In genomic region chr17:75325348-75325747, GRCh38 we compare ENCODE assay signal across 17 cellular contexts. TPM values are rescaled to one million over a fixed set of nuclear protein-coding genes. Genes with fewer than 3 reads are reported as not detected.
DNase-seq lines count a peak whose midpoint lies in the region; ATAC-seq, FAIRE-seq and TF ChIP-seq lines count a peak whose summit lies in the region.
"Had no signal": no experiment of that assay in that cellular context is flagged by ENCODE, and none has a peak within 500 bp of the region (broad histone marks: within the 10 kb centered on the region; RNA-seq: fewer than 3 reads in every experiment).

No MANE protein-coding gene starts in this region.

- TF ChIP-seq CTCF in OCI-LY1 (IDR thresholded peaks at IDR 0.05; ENCODE audit: low read length): no peak
- TF ChIP-seq CTCF in endothelial cell of umbilical vein (IDR thresholded peaks at IDR 0.05; ENCODE audit: extremely low read depth in 1 of 2, insufficient read depth in 1 of 2, low read depth in 1 of 2, low read length in 2 of 2): no peak

- H3K9me3 ChIP-seq in OCI-LY1 (ENCODE audit: low read length): no peaks in the 10 kb centered on the region
- no peaks in the 10 kb centered on the region for H3K9me3 ChIP-seq in endothelial cell of umbilical vein (replicated peaks; ENCODE audit: control insufficient read depth, insufficient read depth, low read length)
- H3K9me3 ChIP-seq in effector memory CD4-positive, alpha-beta T cell (ENCODE audit: control insufficient read depth, low read length): no peaks in the 10 kb centered on the region
- H3K9me3 ChIP-seq: SJCRH30, thoracic aorta had no signal

- peaks cover 27% of the 10 kb centered on the region for H3K4me1 Mint-ChIP-seq in T-helper 1 cell treated with Interleukin-12 subunit alpha and Interleukin-12 subunit beta and Interleukin-4 antibody, amounts not matched to agents 30 μg/mL and 1 μg/mL, for 36 hours (ENCODE audit: low read depth)

- CTCF ChIA-PET in endothelial cell of umbilical vein (lab: Charles Lee): interaction anchor here (1.1 to 7.4 kb wide), 5 partner anchors 54 to 91 kb away, joined by 3 to 178 read pairs (median 9); partner anchors contain the start of genes GRB2 and MIF4GD

- no peak for DNase-seq in T-helper 1 cell
- DNase-seq in endothelial cell of umbilical vein (ENCODE audit: low read depth, low spot score): peak; percentile 14
- DNase-seq in hippocampal formation (lab: John Stamatoyannopoulos, UW): no peak
- no peak for DNase-seq in effector memory CD4-positive, alpha-beta T cell
- DNase-seq: activated CD4-positive, CD25-positive, alpha-beta regulatory T cell treated with anti-CD3 and anti-CD28 coated beads, Interleukin-2, amount 50 U/mL, for 72 hours; activated naive CD4-positive, alpha-beta T cell treated with anti-CD3 and anti-CD28 coated beads, Interleukin-2, amount 10 ng/mL, durations not matched to agents 7 days and 5 days; kidney glomerular epithelial cell; NCI-H1092 treated with DMSO at 0.1 percent for 48 hours; SJCRH30; stimulated activated CD4-positive, alpha-beta T cell treated with anti-CD3 and anti-CD28 coated beads, Interleukin-4, amount 100 ng/mL, for 1 hour had no signal

- H3K4me1 ChIP-seq in OCI-LY1 (ENCODE audit: insufficient read depth, low read length, severe bottlenecking): peaks cover 22% of the 10 kb centered on the region
- peaks cover 24% of the 10 kb centered on the region for H3K4me1 ChIP-seq in endothelial cell of umbilical vein (ENCODE audit: control insufficient read depth, extremely low read depth, insufficient read depth, low read length)
- H3K4me1 ChIP-seq in effector memory CD4-positive, alpha-beta T cell (ENCODE audit: control insufficient read depth, insufficient read depth, low read length, poor library complexity, severe bottlenecking): peaks cover 3% of the 10 kb centered on the region

- no peak for FAIRE-seq in endothelial cell of umbilical vein (lab: Jason Lieb, UNC)
- FAIRE-seq: A204.1, frontal cortex had no signal

- no peaks in the 10 kb centered on the region for H3K9me1 ChIP-seq in endothelial cell of umbilical vein (replicated peaks; ENCODE audit: control insufficient read depth, extremely low read depth, insufficient read depth, low read length)

- no peak for ATAC-seq in HG03460 (IDR thresholded peaks at IDR 0.05; ENCODE audit: unreplicated experiment)

- intact Hi-C loops in endothelial cell of umbilical vein (cut with micrococcal nuclease): no loop called here

- H3K4me3 ChIP-seq in OCI-LY1 (ENCODE audit: low read depth, low read length, poor library complexity, severe bottlenecking): no peak overlapping the region
- no peak overlapping the region for H3K4me3 ChIP-seq in endothelial cell of umbilical vein (replicated peaks in 1 of 3; ENCODE audit: insufficient read depth in 1 of 3, low read depth in 1 of 3, low read length in 3 of 3)
- H3K4me3 ChIP-seq in skin epidermis: no peak overlapping the region
- no peak overlapping the region for H3K4me3 ChIP-seq in effector memory CD4-positive, alpha-beta T cell (ENCODE audit: insufficient read depth, low read depth, low read length, poor library complexity, severe bottlenecking)
- H3K4me3 ChIP-seq: SJCRH30, thoracic aorta had no signal

- H3K4me2 ChIP-seq in OCI-LY1 (ENCODE audit: low read length) (no peak overlapping the region), endothelial cell of umbilical vein (ENCODE audit: insufficient read depth, low read length) (peak overlapping the region; percentile 63)

- H4K20me1 ChIP-seq in OCI-LY1 (ENCODE audit: insufficient read depth, low read length) (no peaks in the 10 kb centered on the region), endothelial cell of umbilical vein (replicated peaks; ENCODE audit: control insufficient read depth, extremely low read depth, insufficient read depth, low read length) (no peaks in the 10 kb centered on the region)

- H3K9me2 ChIP-seq in OCI-LY1 (ENCODE audit: low read depth, low read length): no peaks in the 10 kb centered on the region

- peaks cover 30% of the 10 kb centered on the region for H3K36me3 Mint-ChIP-seq in T-helper 1 cell treated with Interleukin-12 subunit alpha and Interleukin-12 subunit beta and Interleukin-4 antibody, amounts not matched to agents 30 μg/mL and 1 μg/mL, for 36 hours (ENCODE audit: low read depth)

- peak overlapping the region; percentile 51 for H3K27ac ChIP-seq in OCI-LY1 (ENCODE audit: low read depth, low read length, poor library complexity, severe bottlenecking)
- H3K27ac ChIP-seq in endothelial cell of umbilical vein (ENCODE audit: insufficient read depth, low read depth, low read length): peak overlapping the region; percentile 79
- H3K27ac ChIP-seq in skin epidermis: peak overlapping the region in 17 of 21 experiments; percentile 1 to 77 (median 52)
- no peak overlapping the region for H3K27ac ChIP-seq in effector memory CD4-positive, alpha-beta T cell (ENCODE audit: insufficient read depth, low read length, poor library complexity, severe bottlenecking)
- H3K27ac ChIP-seq: SJCRH30 had no signal

- H3K4me3 Mint-ChIP-seq in T-helper 1 cell treated with Interleukin-12 subunit alpha and Interleukin-12 subunit beta and Interleukin-4 antibody, amounts not matched to agents 30 μg/mL and 1 μg/mL, for 36 hours: no peak overlapping the region
- H3K4me3 Mint-ChIP-seq: activated naive CD4-positive, alpha-beta T cell treated with anti-CD3 and anti-CD28 coated beads, Interleukin-2, amount 10 ng/mL, durations not matched to agents 7 days and 5 days had no signal

- TF ChIP-seq POLR2A in endothelial cell of umbilical vein (IDR thresholded peaks at IDR 0.05; ENCODE audit: low read depth, low read length): no peak

- H3K36me3 ChIP-seq in OCI-LY1 (ENCODE audit: insufficient read depth, low read length) (peaks cover 61% of the 10 kb centered on the region), endothelial cell of umbilical vein (ENCODE audit: control insufficient read depth in 2 of 2, extremely low read depth in 1 of 2, insufficient read depth in 2 of 2, low read length in 2 of 2) (peaks cover 8 to 13% of the 10 kb centered on the region in 2 experiments)
- peaks cover 36% of the 10 kb centered on the region for H3K36me3 ChIP-seq in effector memory CD4-positive, alpha-beta T cell (ENCODE audit: control insufficient read depth, insufficient read depth, low read length)

- 0 out of 2 replicates have a peak, but pooled peaks cover 4% of the 10 kb centered on the region for H3F3A ChIP-seq in OCI-LY1 (ENCODE audit: insufficient read depth, low read length)

- no peaks in the 10 kb centered on the region for H3K27me3 Mint-ChIP-seq in T-helper 1 cell treated with Interleukin-12 subunit alpha and Interleukin-12 subunit beta and Interleukin-4 antibody, amounts not matched to agents 30 μg/mL and 1 μg/mL, for 36 hours (ENCODE audit: low read depth)
- H3K27me3 Mint-ChIP-seq: activated naive CD4-positive, alpha-beta T cell treated with anti-CD3 and anti-CD28 coated beads, Interleukin-2, amount 10 ng/mL, durations not matched to agents 7 days and 5 days had no signal

- no peak overlapping the region for H3K9ac ChIP-seq in OCI-LY1 (ENCODE audit: low read length)
- peak overlapping the region; percentile 35 for H3K9ac ChIP-seq in endothelial cell of umbilical vein (replicated peaks; ENCODE audit: extremely low read depth, insufficient read depth, low read length)

- peak overlapping the region; percentile 64 for H3K27ac Mint-ChIP-seq in T-helper 1 cell treated with Interleukin-12 subunit alpha and Interleukin-12 subunit beta and Interleukin-4 antibody, amounts not matched to agents 30 μg/mL and 1 μg/mL, for 36 hours

- no TSS peak for BruUV-seq in endothelial cell of umbilical vein (replicated peaks; lab: Mats Ljungman, UMichigan)

- dilution Hi-C loops in endothelial cell of umbilical vein (cut with MboI; ENCODE audit: extremely low pct_ligation_motif_present, low sequenced_read_pairs): no loop called here

- H2AFZ ChIP-seq in OCI-LY1 (ENCODE audit: low read length) (no peak overlapping the region), endothelial cell of umbilical vein (ENCODE audit: low read depth, low read length) (no peak overlapping the region)

- H3K27me3 ChIP-seq in OCI-LY1 (ENCODE audit: insufficient read depth, low read length): no peaks in the 10 kb centered on the region
- H3K27me3 ChIP-seq in endothelial cell of umbilical vein (ENCODE audit: control insufficient read depth in 2 of 2, insufficient read depth in 2 of 2, low read length in 2 of 2): no peaks in the 10 kb centered on the region
- H3K27me3 ChIP-seq in effector memory CD4-positive, alpha-beta T cell (replicated peaks; ENCODE audit: control insufficient read depth, insufficient read depth, low read length, poor library complexity, severe bottlenecking): no peaks in the 10 kb centered on the region
- H3K27me3 ChIP-seq: SJCRH30 had no signal

- H3K79me2 ChIP-seq in OCI-LY1 (ENCODE audit: insufficient read depth, low read length): peaks cover 5% of the 10 kb centered on the region; the same call in 1 of the 2 replicates
- H3K79me2 ChIP-seq in endothelial cell of umbilical vein (ENCODE audit: control insufficient read depth, insufficient read depth, low read length): peaks cover 10% of the 10 kb centered on the region

- POLR2A ChIA-PET in endothelial cell of umbilical vein (lab: Charles Lee): interaction anchor here (2.2 kb wide), 1 partner anchor 69 kb away, joined by 11 read pairs; no protein-coding TSS in a partner anchor

- no peaks in the 10 kb centered on the region for H3K9me3 Mint-ChIP-seq in T-helper 1 cell treated with Interleukin-12 subunit alpha and Interleukin-12 subunit beta and Interleukin-4 antibody, amounts not matched to agents 30 μg/mL and 1 μg/mL, for 36 hours
- H3K9me3 Mint-ChIP-seq: activated naive CD4-positive, alpha-beta T cell treated with anti-CD3 and anti-CD28 coated beads, Interleukin-2, amount 10 ng/mL, durations not matched to agents 7 days and 5 days had no signal

RNA-seq across cellular contexts. Expression of gene SLC25A19, which starts 36.1 kb away (rescaled TPM):
- total RNA-seq in endothelial cell of umbilical vein: 16.8 and 20.9 TPM in 2 replicates
- 20.0 and 20.6 TPM in 2 replicates for polyA plus RNA-seq in endothelial cell of umbilical vein
- polyA plus RNA-seq in endothelial cell of umbilical vein (2011; cell fraction: cytosol; rRNA removed): 19.2 TPM in 2 replicates
- 16.0 and 17.7 TPM in 2 replicates for polyA plus RNA-seq in endothelial cell of umbilical vein (2011; cell fraction: nucleus; rRNA removed)
- polyA plus RNA-seq in endothelial cell of umbilical vein (2012): 17.9 and 24.1 TPM in 2 replicates
- 9.9 and 13.4 TPM in 2 replicates for polyA minus RNA-seq in endothelial cell of umbilical vein
- polyA minus RNA-seq in endothelial cell of umbilical vein (2011; cell fraction: cytosol; rRNA and poly(A)+ RNA removed): 35.7 TPM
- polyA minus RNA-seq in endothelial cell of umbilical vein (2011; cell fraction: nucleus; rRNA and poly(A)+ RNA removed): 3.7 and 6.2 TPM in 2 replicates

RNA-seq across cellular contexts. Expression of gene MIF4GD, which starts 54.3 kb away (rescaled TPM):
- total RNA-seq in endothelial cell of umbilical vein: 12.3 and 12.4 TPM in 2 replicates
- polyA plus RNA-seq in endothelial cell of umbilical vein: 35.7 and 37.1 TPM in 2 replicates
- 26.2 and 30.3 TPM in 2 replicates for polyA plus RNA-seq in endothelial cell of umbilical vein (2011; cell fraction: cytosol; rRNA removed)
- polyA plus RNA-seq in endothelial cell of umbilical vein (2011; cell fraction: nucleus; rRNA removed): 13.5 and 17.1 TPM in 2 replicates
- 18.4 and 18.8 TPM in 2 replicates for polyA plus RNA-seq in endothelial cell of umbilical vein (2012)
- polyA minus RNA-seq in endothelial cell of umbilical vein: 14.6 and 16.0 TPM in 2 replicates
- polyA minus RNA-seq in endothelial cell of umbilical vein (2011; cell fraction: cytosol; rRNA and poly(A)+ RNA removed): 20.7 TPM
- 3.0 and 4.1 TPM in 2 replicates for polyA minus RNA-seq in endothelial cell of umbilical vein (2011; cell fraction: nucleus; rRNA and poly(A)+ RNA removed)
